In genomic region chr17:72303787-72304733, GRCh38 we compare ENCODE assay signal across 17 cellular contexts.
DNase-seq lines count a peak whose midpoint lies in the region; ATAC-seq, FAIRE-seq and TF ChIP-seq lines count a peak whose summit lies in the region.
"Had no signal": no experiment of that assay in that cellular context is flagged by ENCODE, and none has a peak within 500 bp of the region (broad histone marks: within the 10 kb centered on the region; RNA-seq: fewer than 3 reads in every experiment).

No MANE protein-coding gene starts in this region.

- TF ChIP-seq EP300 in H1 (IDR thresholded peaks at IDR 0.05; ENCODE audit: borderline replicate concordance in 1 of 2, low read depth in 2 of 2, low read length in 2 of 2) = no peak

- no peaks in the 10 kb centered on the region for H3K9me3 ChIP-seq in HEK293 (ENCODE audit: control insufficient read depth, insufficient read depth, low read depth, low read length)
- no peaks in the 10 kb centered on the region for H3K9me3 ChIP-seq in IMR-90 (ENCODE audit: control insufficient read depth, insufficient read depth, low read length)
- no peaks in the 10 kb centered on the region for H3K9me3 ChIP-seq in H1 (ENCODE audit: insufficient read depth in 2 of 2, low read depth in 1 of 2, low read length in 1 of 2)
- H3K9me3 ChIP-seq: HAP-1 had no signal

- no peaks in the 10 kb centered on the region; the same call in 1 of the 2 replicates for H4K20me1 ChIP-seq in IMR-90 (ENCODE audit: insufficient read depth, low read length)
- peaks cover 0 to 2% of the 10 kb centered on the region in 2 experiments for H4K20me1 ChIP-seq in H1 (replicated peaks in 1 of 2; ENCODE audit: control insufficient read depth in 1 of 2, insufficient read depth in 2 of 2, low read length in 2 of 2)

- CTCF ChIA-PET in HEK293 (lab: Yijun Ruan, JAX) (no interaction called here), IMR-90 (lab: Yijun Ruan, JAX) (no interaction called here), H1 (lab: Charles Lee; ENCODE audit: partially characterized antibody) (no interaction called here)

- no peak overlapping the region for H3K4me2 ChIP-seq in IMR-90 (ENCODE audit: low read depth, low read length)
- no peak overlapping the region for H3K4me2 ChIP-seq in H1 (ENCODE audit: insufficient read depth in 1 of 2, low read depth in 2 of 2, low read length in 2 of 2)
- H3K4me2 ChIP-seq: GM23338 had no signal

- peak overlapping the region; percentile 24; the same call in 1 of the 2 replicates for H3K23ac ChIP-seq in IMR-90 (ENCODE audit: low read depth, low read length)
- no peak overlapping the region for H3K23ac ChIP-seq in H1 (ENCODE audit: insufficient read length)

- 0 out of 2 replicates have a peak overlapping the region, but pooled peaks have one; percentile 29 for H2BK12ac ChIP-seq in H1 (ENCODE audit: low read depth, low read length)

- H4K8ac ChIP-seq in IMR-90 (ENCODE audit: low read depth in 2 of 2, low read length in 2 of 2) (no peak overlapping the region), H1 (ENCODE audit: extremely low read depth, insufficient read depth, low read length) (no peak overlapping the region)

- no peak for ATAC-seq in IMR-90 (ENCODE audit: low read depth)
- ATAC-seq in activated T-cell treated with anti-CD3 and anti-CD28 coated beads, Interleukin-2, amount 50 U/mL, for 72 hours (replicated peaks in 1 of 2) = no peak
- ATAC-seq: GM23338 had no signal

- intact Hi-C loops in IMR-90 (cut with micrococcal nuclease) = no loop called here

- H2AK5ac ChIP-seq in IMR-90 (ENCODE audit: low read depth, low read length) (no peak overlapping the region), H1 (ENCODE audit: low read depth, low read length) (0 out of 2 replicates have a peak overlapping the region, but pooled peaks have one; percentile 44)

- H3K36me3 Mint-ChIP-seq in activated T-cell treated with anti-CD3 and anti-CD28 coated beads, Interleukin-2, amount 50 U/mL, for 72 hours (ENCODE audit: insufficient read depth in 2 of 2) = no peaks in the 10 kb centered on the region
- H3K36me3 Mint-ChIP-seq: CD4-positive, alpha-beta memory T cell had no signal

- H3K4me1 ChIP-seq in HEK293 (ENCODE audit: control insufficient read depth, insufficient read depth, low read length) (no peaks in the 10 kb centered on the region), IMR-90 (ENCODE audit: control insufficient read depth, insufficient read depth, low read length) (peaks cover 5% of the 10 kb centered on the region; the same call in 1 of the 2 replicates), H1 (replicated peaks in 1 of 4; ENCODE audit: control insufficient read depth in 3 of 4, insufficient read depth in 4 of 4, low read length in 3 of 4) (no peaks in the 10 kb centered on the region)
- H3K4me1 ChIP-seq: HAP-1 had no signal

- TF ChIP-seq POLR2A in IMR-90 (IDR thresholded peaks at IDR 0.05; ENCODE audit: low read depth, low read length) = no peak
- TF ChIP-seq POLR2A in H1 (IDR thresholded peaks at IDR 0.05; ENCODE audit: control extremely low read depth in 1 of 2, low read depth in 2 of 2, low read length in 2 of 2) = no peak

- H3K4me1 Mint-ChIP-seq in activated T-cell treated with anti-CD3 and anti-CD28 coated beads, Interleukin-2, amount 50 U/mL, for 72 hours (ENCODE audit: low read depth) = no peaks in the 10 kb centered on the region
- H3K4me1 Mint-ChIP-seq: CD4-positive, alpha-beta memory T cell; GM23338 had no signal

- no peak overlapping the region for H3K14ac ChIP-seq in IMR-90 (replicated peaks; ENCODE audit: low read depth, low read length)
- no peak overlapping the region for H3K14ac ChIP-seq in H1 (ENCODE audit: insufficient read length)

- H2BK15ac ChIP-seq in IMR-90 (ENCODE audit: low read depth, low read length) (no peak overlapping the region), H1 (ENCODE audit: low read length) (peak overlapping the region; percentile 93; the same call in 1 of the 2 replicates)

- TF ChIP-seq RAD21 in IMR-90 (IDR thresholded peaks at IDR 0.05; ENCODE audit: low read length) (no peak), H1 (IDR thresholded peaks at IDR 0.05 in 1 of 2, conservative IDR thresholded peaks at IDR 0.05 in 1 of 2; ENCODE audit: low read depth in 2 of 2, low read length in 2 of 2) (no peak)

- H2BK20ac ChIP-seq in IMR-90 (ENCODE audit: low read depth, low read length) (no peak overlapping the region), H1 (ENCODE audit: low read length) (no peak overlapping the region)

- H3K9me1 ChIP-seq in IMR-90 (ENCODE audit: insufficient read depth, low read length) = peaks cover 9% of the 10 kb centered on the region

- in situ Hi-C loops in IMR-90 (cut with MboI; ENCODE audit: low sequenced_read_pairs) = no loop called here

- no TSS peak for BruUV-seq in IMR-90 (replicated peaks; lab: Mats Ljungman, UMichigan)

- H2BK5ac ChIP-seq in IMR-90 (ENCODE audit: low read depth, low read length, poor library complexity, severe bottlenecking) = peak overlapping the region; percentile 11
- 0 out of 2 replicates have a peak overlapping the region, but pooled peaks have one; percentile 7 for H2BK5ac ChIP-seq in H1 (ENCODE audit: low read depth, low read length)

- H2AK9ac ChIP-seq in IMR-90 (replicated peaks; ENCODE audit: low read depth, low read length, poor library complexity) = no peak overlapping the region

- H3K4me3 Mint-ChIP-seq in activated T-cell treated with anti-CD3 and anti-CD28 coated beads, Interleukin-2, amount 50 U/mL, for 72 hours = no peak overlapping the region
- H3K4me3 Mint-ChIP-seq: CD4-positive, alpha-beta memory T cell; GM23338 had no signal

- POLR2A ChIA-PET in HEK293 (lab: Yijun Ruan, JAX) = no interaction called here
- POLR2A ChIA-PET in IMR-90 (lab: Charles Lee; ENCODE audit: unreplicated experiment) = no interaction called here
- POLR2A ChIA-PET in H1 (lab: Charles Lee; ENCODE audit: partially characterized antibody) = no interaction called here

- H3K18ac ChIP-seq in IMR-90 (ENCODE audit: low read depth, low read length) = no peak overlapping the region
- no peak overlapping the region for H3K18ac ChIP-seq in H1 (ENCODE audit: extremely low read depth, low read length)

- no peak overlapping the region for H3K27ac Mint-ChIP-seq in activated T-cell treated with anti-CD3 and anti-CD28 coated beads, Interleukin-2, amount 50 U/mL, for 72 hours
- H3K27ac Mint-ChIP-seq: CD4-positive, alpha-beta memory T cell; GM23338 had no signal

- H4K91ac ChIP-seq in IMR-90 (ENCODE audit: insufficient read depth, low read depth, low read length) = no peak overlapping the region
- H4K91ac ChIP-seq in H1 (replicated peaks; ENCODE audit: insufficient read length, low read length) = no peak overlapping the region

- dilution Hi-C loops in IMR-90 (cut with HindIII; ENCODE audit: low sequenced_read_pairs, unreplicated experiment) = no loop called here

- DNase-seq in IMR-90 (no peak), H1 (ENCODE audit: low read depth in 1 of 2, low spot score in 2 of 2) (no peak), ureter (ENCODE audit: low spot score) (no peak), T-helper 2 cell (no peak)
- no peak for DNase-seq in activated T-cell treated with anti-CD3 and anti-CD28 coated beads, Interleukin-2, amount 50 U/mL, for 72 hours
- DNase-seq: C1 segment of cervical spinal cord; Calu3; CD4-positive, alpha-beta memory T cell; COR-L47; DMS53; DMS79 treated with DMSO at 0.1 percent for 48 hours; GF-D8 had no signal

- H3K27ac ChIP-seq in HEK293 (ENCODE audit: extremely low read depth, low read depth, low read length) (no peak overlapping the region), IMR-90 (ENCODE audit: insufficient read depth, low read length) (no peak overlapping the region), H1 (ENCODE audit: low read depth, low read length) (no peak overlapping the region)

- H2AFZ ChIP-seq in IMR-90 (replicated peaks; ENCODE audit: low read length, poor library complexity) = no peak overlapping the region
- no peak overlapping the region for H2AFZ ChIP-seq in H1 (ENCODE audit: low read length)
- H2AFZ ChIP-seq: GM23338 had no signal

- no peaks in the 10 kb centered on the region for H3K27me3 Mint-ChIP-seq in activated T-cell treated with anti-CD3 and anti-CD28 coated beads, Interleukin-2, amount 50 U/mL, for 72 hours (ENCODE audit: low read depth)

- H3K79me1 ChIP-seq in IMR-90 (ENCODE audit: low read depth in 1 of 2, low read length in 2 of 2) (no peaks in the 10 kb centered on the region), H1 (ENCODE audit: low read depth, low read length) (peaks cover 4% of the 10 kb centered on the region; the same call in 1 of the 2 replicates)

- no peak for FAIRE-seq in H1 (lab: Jason Lieb, UNC)
- FAIRE-seq: GM19239, H54 had no signal

- H3K27me3 ChIP-seq in IMR-90 (ENCODE audit: control insufficient read depth, insufficient read depth, low read length) = no peaks in the 10 kb centered on the region
- H3K27me3 ChIP-seq in H1 (replicated peaks in 1 of 4; ENCODE audit: control insufficient read depth in 3 of 4, extremely low read depth in 1 of 4, insufficient read depth in 3 of 4, low read length in 3 of 4) = no peaks in the 10 kb centered on the region

- H3K4ac ChIP-seq in IMR-90 (ENCODE audit: low read depth, low read length) = no peak overlapping the region
- H3K4ac ChIP-seq in H1 (replicated peaks; ENCODE audit: insufficient read length, low read depth, low read length) = peak overlapping the region; percentile 5

- no peak overlapping the region for H2BK120ac ChIP-seq in IMR-90 (ENCODE audit: low read depth, low read length)
- no peak overlapping the region for H2BK120ac ChIP-seq in H1 (replicated peaks; ENCODE audit: low read depth, low read length)

- H3K9ac ChIP-seq in IMR-90 (ENCODE audit: low read depth, low read length) (no peak overlapping the region), H1 (replicated peaks in 1 of 4; ENCODE audit: extremely low read depth in 1 of 4, low read depth in 3 of 4, low read length in 3 of 4) (0 out of 7 replicates have a peak overlapping the region, but pooled peaks of 1 of the 4 experiments have one; percentile 40)

- no peaks in the 10 kb centered on the region; a peak in 1 of 4 replicates for H3K79me2 ChIP-seq in H1 (ENCODE audit: control insufficient read depth in 1 of 2, insufficient read depth in 2 of 2, low read length in 2 of 2)

- H3K56ac ChIP-seq in IMR-90 (ENCODE audit: extremely low read depth, insufficient read depth, low read length) (no peak overlapping the region), H1 (replicated peaks; ENCODE audit: insufficient read length, low read depth, low read length) (no peak overlapping the region)

- H3K36me3 ChIP-seq in HEK293 (ENCODE audit: control insufficient read depth in 2 of 2, insufficient read depth in 1 of 2, low read length in 2 of 2) (no peaks in the 10 kb centered on the region), IMR-90 (ENCODE audit: control insufficient read depth, insufficient read depth, low read length) (no peaks in the 10 kb centered on the region), H1 (ENCODE audit: control insufficient read depth in 2 of 4, insufficient read depth in 4 of 4, low read length in 3 of 4) (no peaks in the 10 kb centered on the region)
- H3K36me3 ChIP-seq: HAP-1 had no signal

- peaks cover 12% of the 10 kb centered on the region for H3K23me2 ChIP-seq in H1 (ENCODE audit: low read depth, low read length)

- no peak for TF ChIP-seq CTCF in HEK293 (tag by site-specific recombination; IDR thresholded peaks at IDR 0.05)
- TF ChIP-seq CTCF in IMR-90 (conservative IDR thresholded peaks at IDR 0.05; ENCODE audit: low read depth, low read length) = no peak
- no peak for TF ChIP-seq CTCF in H1 (IDR thresholded peaks at IDR 0.05; ENCODE audit: control extremely low read depth in 1 of 3, insufficient read depth in 1 of 3, low read depth in 1 of 3, low read length in 3 of 3)

- H4K5ac ChIP-seq in IMR-90 (ENCODE audit: low read depth, low read length) (no peak overlapping the region), H1 (ENCODE audit: insufficient read length, low read depth, low read length) (no peak overlapping the region)

- no peak overlapping the region for H3K4me3 ChIP-seq in HEK293 (ENCODE audit: low read depth, low read length)
- H3K4me3 ChIP-seq in IMR-90 (ENCODE audit: insufficient read depth, low read depth, low read length) = no peak overlapping the region
- H3K4me3 ChIP-seq in H1 (ENCODE audit: extremely low read depth in 1 of 4, insufficient read depth in 2 of 4, low read depth in 3 of 4, low read length in 4 of 4) = no peak overlapping the region
- H3K4me3 ChIP-seq: GM23338, HAP-1 had no signal

- peaks cover 0 to 4% of the 10 kb centered on the region in 2 donors for H3K9me3 Mint-ChIP-seq in activated T-cell treated with anti-CD3 and anti-CD28 coated beads, Interleukin-2, amount 50 U/mL, for 72 hours
- H3K9me3 Mint-ChIP-seq: GM23338 had no signal

- 90% methylated on average over 8 of the region's 8 CpGs; no CpG with 5 or more reads in 1 of the 2 experiments for WGBS in IMR-90 (ENCODE audit: extremely low coverage in 2 of 2, insufficient read length in 1 of 2), 2 experiments
- WGBS in H1 (ENCODE audit: extremely low coverage in 1 of 2, insufficient coverage in 1 of 2, insufficient read length in 1 of 2, insufficient replicate concordance in 2 of 2, low coverage in 1 of 2, low lambda C conversion rate in 2 of 2, missing lambda C conversion rate in 1 of 2), 2 experiments = 82% methylated on average over 8 of the region's 8 CpGs; no CpG with 5 or more reads in 1 of the 2 experiments
